Comparison of ENCODE assay signal across 1 cellular context in genomic region chr12:6937481-6938352, GRCh38.
TF ChIP-seq lines count a peak whose summit lies in the region.

No MANE protein-coding gene starts in this region.

TF ChIP-seq in A549, 52 proteins besides CTCF, POLR2A, EP300 and RAD21 (continued from another document):
- TF ChIP-seq EHMT2 (IDR thresholded peaks at IDR 0.05; ENCODE audit: low read depth), result no peak
- peak in 1 of 2 experiments; percentile 20; a peak in 1 of 4 replicates for TF ChIP-seq CEBPB (IDR thresholded peaks at IDR 0.05)
- peak; percentile 39 for TF ChIP-seq USF2 (IDR thresholded peaks at IDR 0.05)
- no peak for TF ChIP-seq CHD4 (IDR thresholded peaks at IDR 0.05; ENCODE audit: borderline replicate concordance)
- peak; percentile 99 for TF ChIP-seq MAX (IDR thresholded peaks at IDR 0.05)
- TF ChIP-seq MAFK (IDR thresholded peaks at IDR 0.05; ENCODE audit: partially characterized antibody), result no peak
- no peak for TF ChIP-seq ELK1 (IDR thresholded peaks at IDR 0.05; ENCODE audit: low read depth, low read length)
- TF ChIP-seq CBX8 (IDR thresholded peaks at IDR 0.05), result no peak
- TF ChIP-seq ZC3H11A (IDR thresholded peaks at IDR 0.05), result no peak
- no peak for TF ChIP-seq HES2 (IDR thresholded peaks at IDR 0.05)
- no peak for TF ChIP-seq KDM1A (IDR thresholded peaks at IDR 0.05; ENCODE audit: low read depth)
- peak; percentile 99 for TF ChIP-seq E2F6 (IDR thresholded peaks at IDR 0.05; ENCODE audit: borderline replicate concordance, low read depth)
- peak; percentile 52 for TF ChIP-seq SMC3 (IDR thresholded peaks at IDR 0.05)
- peak; percentile 77 for TF ChIP-seq MYC (IDR thresholded peaks at IDR 0.05; ENCODE audit: borderline replicate concordance, low read length)
- TF ChIP-seq RCOR1 (IDR thresholded peaks at IDR 0.05; ENCODE audit: low read depth, low read length), result no peak
- peak; percentile 97 to 99 for TF ChIP-seq JUN (IDR thresholded peaks at IDR 0.05)
- 0 out of 2 replicates have a peak, but pooled peaks have one; percentile 22 for TF ChIP-seq ZNF302 (CRISPR knock-in tag; IDR thresholded peaks at IDR 0.05)
- TF ChIP-seq KDM5A (IDR thresholded peaks at IDR 0.05), result no peak
- peak; percentile 91 for TF ChIP-seq FOSB (CRISPR knock-in tag; IDR thresholded peaks at IDR 0.05)
- TF ChIP-seq CHD2 (IDR thresholded peaks at IDR 0.05; ENCODE audit: low read length, partially characterized antibody), result peak; percentile 90
- TF ChIP-seq HOXA7 (CRISPR knock-in tag; IDR thresholded peaks at IDR 0.05), result peak; percentile 93
- no peak for TF ChIP-seq SREBF2 (IDR thresholded peaks at IDR 0.05)
- peak; percentile 89 for TF ChIP-seq PBX3 (IDR thresholded peaks at IDR 0.05)
- no peak for TF ChIP-seq HDAC2 (IDR thresholded peaks at IDR 0.05)
- TF ChIP-seq ZFP36 (IDR thresholded peaks at IDR 0.05; ENCODE audit: borderline replicate concordance, partially characterized antibody), result no peak
- no peak for TF ChIP-seq JUNB (IDR thresholded peaks at IDR 0.05)
- no peak for TF ChIP-seq MAZ (IDR thresholded peaks at IDR 0.05; ENCODE audit: borderline replicate concordance, low read depth, low read length)
- TF ChIP-seq BCL3 (IDR thresholded peaks at IDR 0.05), result peak; percentile 92
- no peak for TF ChIP-seq ZSCAN20 (CRISPR knock-in tag; IDR thresholded peaks at IDR 0.05)
- no peak for TF ChIP-seq PHF8 (IDR thresholded peaks at IDR 0.05; ENCODE audit: borderline replicate concordance, low read depth)
- peak; percentile 98 for TF ChIP-seq TP53 (CRISPR knock-in tag; IDR thresholded peaks at IDR 0.05)
- TF ChIP-seq NPAS2 (CRISPR knock-in tag; IDR thresholded peaks at IDR 0.05; ENCODE audit: borderline replicate concordance), result no peak
- peak; percentile 75 for TF ChIP-seq RARB (CRISPR knock-in tag; IDR thresholded peaks at IDR 0.05)
